ENCODE assay signal across 1 cellular context in the genomic region with DNA sequence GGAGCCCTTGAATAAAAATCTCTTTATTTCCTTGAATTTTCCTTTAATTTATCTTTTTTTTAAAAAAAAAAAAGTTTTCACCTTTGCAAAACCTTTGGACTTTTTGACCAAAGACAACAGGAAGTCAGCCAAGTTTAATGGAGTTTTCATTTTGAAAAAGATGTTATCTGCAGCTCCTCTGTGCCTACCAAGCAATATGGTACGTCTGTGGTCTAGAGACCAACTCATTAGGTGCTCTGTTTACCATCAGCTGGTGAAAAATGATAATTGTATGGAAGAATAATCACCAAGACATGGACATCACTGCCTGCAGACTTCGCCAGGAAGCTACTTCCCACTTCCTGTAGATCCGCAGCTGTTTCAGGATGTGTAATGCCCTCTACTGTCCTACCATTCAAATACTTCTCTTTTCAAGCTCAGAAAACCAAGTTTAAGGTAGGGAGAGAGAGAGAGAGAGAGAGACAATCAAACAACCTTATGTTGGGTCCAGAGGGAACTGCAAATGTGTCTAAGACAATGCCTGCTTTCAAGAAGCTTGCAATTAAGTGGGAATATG.
A peak's percentile ranks its signal among the peaks of the same experiment; 100 is the strongest.
TF ChIP-seq lines count a peak whose summit lies in the region.

No MANE protein-coding gene starts in this region.

TF ChIP-seq in HEK293, 187 proteins besides CTCF, POLR2A, EP300 and RAD21 (continued from another document):
- TF ChIP-seq, protein P1, sequence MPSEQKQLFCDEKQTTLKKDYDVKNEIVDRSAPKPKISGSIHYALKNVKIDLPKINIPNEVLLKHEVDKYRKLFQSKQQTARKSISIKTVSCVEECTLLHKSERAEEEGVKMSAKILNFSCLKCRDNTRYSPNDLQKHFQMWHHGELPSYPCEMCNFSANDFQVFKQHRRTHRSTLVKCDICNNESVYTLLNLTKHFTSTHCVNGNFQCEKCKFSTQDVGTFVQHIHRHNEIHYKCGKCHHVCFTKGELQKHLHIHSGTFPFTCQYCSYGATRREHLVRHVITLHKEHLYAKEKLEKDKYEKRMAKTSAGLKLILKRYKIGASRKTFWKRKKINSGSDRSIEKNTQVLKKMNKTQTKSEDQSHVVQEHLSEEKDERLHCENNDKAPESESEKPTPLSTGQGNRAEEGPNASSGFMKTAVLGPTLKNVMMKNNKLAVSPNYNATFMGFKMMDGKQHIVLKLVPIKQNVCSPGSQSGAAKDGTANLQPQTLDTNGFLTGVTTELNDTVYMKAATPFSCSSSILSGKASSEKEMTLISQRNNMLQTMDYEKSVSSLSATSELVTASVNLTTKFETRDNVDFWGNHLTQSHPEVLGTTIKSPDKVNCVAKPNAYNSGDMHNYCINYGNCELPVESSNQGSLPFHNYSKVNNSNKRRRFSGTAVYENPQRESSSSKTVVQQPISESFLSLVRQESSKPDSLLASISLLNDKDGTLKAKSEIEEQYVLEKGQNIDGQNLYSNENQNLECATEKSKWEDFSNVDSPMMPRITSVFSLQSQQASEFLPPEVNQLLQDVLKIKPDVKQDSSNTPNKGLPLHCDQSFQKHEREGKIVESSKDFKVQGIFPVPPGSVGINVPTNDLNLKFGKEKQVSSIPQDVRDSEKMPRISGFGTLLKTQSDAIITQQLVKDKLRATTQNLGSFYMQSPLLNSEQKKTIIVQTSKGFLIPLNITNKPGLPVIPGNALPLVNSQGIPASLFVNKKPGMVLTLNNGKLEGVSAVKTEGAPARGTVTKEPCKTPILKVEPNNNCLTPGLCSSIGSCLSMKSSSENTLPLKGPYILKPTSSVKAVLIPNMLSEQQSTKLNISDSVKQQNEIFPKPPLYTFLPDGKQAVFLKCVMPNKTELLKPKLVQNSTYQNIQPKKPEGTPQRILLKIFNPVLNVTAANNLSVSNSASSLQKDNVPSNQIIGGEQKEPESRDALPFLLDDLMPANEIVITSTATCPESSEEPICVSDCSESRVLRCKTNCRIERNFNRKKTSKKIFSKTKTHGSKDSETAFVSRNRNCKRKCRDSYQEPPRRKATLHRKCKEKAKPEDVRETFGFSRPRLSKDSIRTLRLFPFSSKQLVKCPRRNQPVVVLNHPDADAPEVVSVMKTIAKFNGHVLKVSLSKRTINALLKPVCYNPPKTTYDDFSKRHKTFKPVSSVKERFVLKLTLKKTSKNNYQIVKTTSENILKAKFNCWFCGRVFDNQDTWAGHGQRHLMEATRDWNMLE (tag by site-specific recombination; conservative IDR thresholded peaks at IDR 0.05; ENCODE audit: low read depth), result peak; percentile 27; the same call in 1 of the 2 replicates
- TF ChIP-seq, protein P2, sequence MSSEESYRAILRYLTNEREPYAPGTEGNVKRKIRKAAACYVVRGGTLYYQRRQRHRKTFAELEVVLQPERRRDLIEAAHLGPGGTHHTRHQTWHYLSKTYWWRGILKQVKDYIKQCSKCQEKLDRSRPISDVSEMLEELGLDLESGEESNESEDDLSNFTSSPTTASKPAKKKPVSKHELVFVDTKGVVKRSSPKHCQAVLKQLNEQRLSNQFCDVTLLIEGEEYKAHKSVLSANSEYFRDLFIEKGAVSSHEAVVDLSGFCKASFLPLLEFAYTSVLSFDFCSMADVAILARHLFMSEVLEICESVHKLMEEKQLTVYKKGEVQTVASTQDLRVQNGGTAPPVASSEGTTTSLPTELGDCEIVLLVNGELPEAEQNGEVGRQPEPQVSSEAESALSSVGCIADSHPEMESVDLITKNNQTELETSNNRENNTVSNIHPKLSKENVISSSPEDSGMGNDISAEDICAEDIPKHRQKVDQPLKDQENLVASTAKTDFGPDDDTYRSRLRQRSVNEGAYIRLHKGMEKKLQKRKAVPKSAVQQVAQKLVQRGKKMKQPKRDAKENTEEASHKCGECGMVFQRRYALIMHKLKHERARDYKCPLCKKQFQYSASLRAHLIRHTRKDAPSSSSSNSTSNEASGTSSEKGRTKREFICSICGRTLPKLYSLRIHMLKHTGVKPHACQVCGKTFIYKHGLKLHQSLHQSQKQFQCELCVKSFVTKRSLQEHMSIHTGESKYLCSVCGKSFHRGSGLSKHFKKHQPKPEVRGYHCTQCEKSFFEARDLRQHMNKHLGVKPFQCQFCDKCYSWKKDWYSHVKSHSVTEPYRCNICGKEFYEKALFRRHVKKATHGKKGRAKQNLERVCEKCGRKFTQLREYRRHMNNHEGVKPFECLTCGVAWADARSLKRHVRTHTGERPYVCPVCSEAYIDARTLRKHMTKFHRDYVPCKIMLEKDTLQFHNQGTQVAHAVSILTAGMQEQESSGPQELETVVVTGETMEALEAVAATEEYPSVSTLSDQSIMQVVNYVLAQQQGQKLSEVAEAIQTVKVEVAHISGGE (tag by site-specific recombination; conservative IDR thresholded peaks at IDR 0.05; ENCODE audit: low read depth), result peak; percentile 58
TF ChIP-seq in HEK293: peak in this region for 3.
